27 cellular contexts compared by ENCODE assay signal in the genomic region with DNA sequence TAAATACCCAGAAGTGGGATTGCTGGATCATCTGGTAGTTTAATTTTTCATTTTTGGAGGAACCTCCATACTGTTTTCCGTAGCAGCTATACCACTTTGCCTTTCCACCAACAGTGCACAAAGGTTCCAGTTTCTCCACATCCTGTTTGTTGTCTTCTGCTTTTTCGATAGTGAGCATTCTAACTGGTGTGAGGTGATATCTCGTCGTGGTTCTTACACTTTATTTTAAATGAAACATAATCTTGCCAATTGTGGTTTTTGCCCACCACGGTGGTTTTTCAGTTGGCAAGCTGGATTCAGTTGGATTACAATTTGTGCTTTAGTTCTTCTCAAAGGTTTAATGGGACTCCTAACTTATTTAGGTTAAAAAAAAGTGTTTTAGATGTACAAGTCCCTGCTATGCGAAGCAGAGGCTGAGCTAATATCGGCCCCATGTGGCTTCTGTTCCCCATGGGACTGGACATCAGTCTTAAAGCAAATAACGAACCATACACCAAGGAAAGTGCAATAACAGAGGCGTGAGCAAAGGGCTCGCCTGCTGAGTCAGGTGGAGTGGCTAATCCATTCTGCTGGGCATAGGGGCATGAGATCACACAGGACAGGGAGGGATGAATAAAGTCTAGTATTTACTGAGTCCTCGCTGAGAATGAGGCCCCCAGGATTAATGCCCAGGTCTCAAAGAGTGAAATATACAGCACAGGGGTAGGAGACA.
DNase-seq lines count a peak whose midpoint lies in the region; ATAC-seq and TF ChIP-seq lines count a peak whose summit lies in the region.
"Had no signal": no experiment of that assay in that cellular context is flagged by ENCODE, and none has a peak within 500 bp of the region (broad histone marks: within the 10 kb centered on the region; RNA-seq: fewer than 3 reads in every experiment).

No MANE protein-coding gene starts in this region.

- peak overlapping the region; percentile 96 for H3K27ac ChIP-seq in DND-41 (ENCODE audit: low read length)
- H3K27ac ChIP-seq: epithelial cell of prostate, psoas muscle, SJCRH30, WERI-Rb-1 had no signal

- H3K4me2 ChIP-seq in DND-41 (ENCODE audit: insufficient read depth, low read length) = peak overlapping the region; percentile 53
- peak overlapping the region; percentile 75 for H3K4me2 ChIP-seq in Loucy (ENCODE audit: low read depth, low read length, poor library complexity, severe bottlenecking)

- no peaks in the 10 kb centered on the region for H4K20me1 ChIP-seq in DND-41 (ENCODE audit: insufficient read depth, low read length)
- no peaks in the 10 kb centered on the region for H4K20me1 ChIP-seq in Loucy (ENCODE audit: insufficient read depth, low read length, poor library complexity, severe bottlenecking)

- ATAC-seq in DND-41 (ENCODE audit: insufficient read depth, low read depth) (peak; percentile 89), WTC11 (no peak), HG03175 (IDR thresholded peaks at IDR 0.05; ENCODE audit: unreplicated experiment) (no peak)
- peak; percentile 58 for ATAC-seq in activated CD8-positive, alpha-beta T cell treated with anti-CD3 and anti-CD28 coated beads for 36 hours
- peak; percentile 53 to 70 for ATAC-seq in natural killer cell treated with Interleukin-12 subunit alpha and Interleukin-12 subunit beta and Interleukin-15 and Interleukin-18, amount 100 ng/mL, for 72 hours
- ATAC-seq: GM12878, HCT116, HepG2, psoas muscle, T-cell had no signal

- H3K4me1 ChIP-seq in DND-41 (ENCODE audit: insufficient read depth, low read length) (peaks cover 70% of the 10 kb centered on the region), Loucy (ENCODE audit: insufficient read depth, low read length, poor library complexity, severe bottlenecking) (peaks cover 39% of the 10 kb centered on the region)
- H3K4me1 ChIP-seq: psoas muscle, SJCRH30 had no signal

- peak overlapping the region in 1 of 2 experiments; percentile 32; a peak in 2 of 4 replicates for H3K4me3 ChIP-seq in DND-41 (ENCODE audit: low read depth in 1 of 2, low read length in 2 of 2)
- peak overlapping the region; percentile 50 for H3K4me3 ChIP-seq in Loucy (ENCODE audit: low read length, poor library complexity, severe bottlenecking)
- H3K4me3 ChIP-seq: GM12878, lung, psoas muscle, SJCRH30, upper lobe of left lung had no signal

- H3K9me3 Mint-ChIP-seq in activated CD8-positive, alpha-beta T cell treated with anti-CD3 and anti-CD28 coated beads for 36 hours = no peaks in the 10 kb centered on the region
- H3K9me3 Mint-ChIP-seq in natural killer cell treated with Interleukin-12 subunit alpha and Interleukin-12 subunit beta and Interleukin-15 and Interleukin-18, amount 100 ng/mL, for 72 hours = no peaks in the 10 kb centered on the region
- peaks cover 25% of the 10 kb centered on the region for H3K9me3 Mint-ChIP-seq in WTC11
- H3K9me3 Mint-ChIP-seq: T-cell had no signal

- H3K27ac Mint-ChIP-seq in activated CD8-positive, alpha-beta T cell treated with anti-CD3 and anti-CD28 coated beads for 36 hours = peak overlapping the region; percentile 50
- H3K27ac Mint-ChIP-seq in natural killer cell treated with Interleukin-12 subunit alpha and Interleukin-12 subunit beta and Interleukin-15 and Interleukin-18, amount 100 ng/mL, for 72 hours = peak overlapping the region; percentile 77 to 90
- no peak overlapping the region for H3K27ac Mint-ChIP-seq in WTC11
- H3K27ac Mint-ChIP-seq: activated naive CD8-positive, alpha-beta T cell had no signal

- peaks cover 31% of the 10 kb centered on the region for H3K4me1 Mint-ChIP-seq in activated CD8-positive, alpha-beta T cell treated with anti-CD3 and anti-CD28 coated beads for 36 hours (ENCODE audit: low read depth)
- peaks cover 35 to 50% of the 10 kb centered on the region in 2 donors for H3K4me1 Mint-ChIP-seq in natural killer cell treated with Interleukin-12 subunit alpha and Interleukin-12 subunit beta and Interleukin-15 and Interleukin-18, amount 100 ng/mL, for 72 hours (ENCODE audit: low read depth in 2 of 2)
- H3K4me1 Mint-ChIP-seq in WTC11 = peaks cover 60% of the 10 kb centered on the region

- H3K9me2 ChIP-seq in Loucy (replicated peaks; ENCODE audit: low read depth, low read length) = no peaks in the 10 kb centered on the region

- intact Hi-C loops in activated CD8-positive, alpha-beta T cell treated with anti-CD3 and anti-CD28 coated beads for 36 hours (cut with micrococcal nuclease) = no loop called here

- POLR2A ChIA-PET in activated CD8-positive, alpha-beta T cell treated with anti-CD3 and anti-CD28 coated beads for 36 hours (lab: Charles Lee) = interaction anchor here (0.6 kb wide), 1 partner anchor 59 kb away, joined by 4 read pairs; no protein-coding TSS in a partner anchor
- POLR2A ChIA-PET in WTC11 (lab: Charles Lee) = no interaction called here

- CTCF ChIA-PET in activated CD8-positive, alpha-beta T cell treated with anti-CD3 and anti-CD28 coated beads for 36 hours (lab: Charles Lee) = interaction anchor here (1.2 kb wide), 1 partner anchor 83 kb away, joined by 4 read pairs; no protein-coding TSS in a partner anchor
- CTCF ChIA-PET in WTC11 (lab: Charles Lee) = no interaction called here

- no peaks in the 10 kb centered on the region for H3K36me3 ChIP-seq in DND-41 (ENCODE audit: insufficient read depth, low read length)
- no peaks in the 10 kb centered on the region; the same call in 1 of the 2 replicates for H3K36me3 ChIP-seq in Loucy (ENCODE audit: insufficient read depth, low read length)
- H3K36me3 ChIP-seq: SJCRH30, upper lobe of left lung, WERI-Rb-1 had no signal

- H3F3A ChIP-seq in Loucy (ENCODE audit: low read depth) = peaks cover 9% of the 10 kb centered on the region; the same call in 1 of the 2 replicates

- DNase-seq in DND-41 (peak; percentile 70), WTC11 (ENCODE audit: low spot score) (no peak), NCI-H2171 treated with DMSO at 0.1 percent for 48 hours (lab: John Stamatoyannopoulos, UW) (no peak), GM19238 (ENCODE audit: insufficient read length, low spot score) (no peak)
- peak; percentile 33 for DNase-seq in activated CD8-positive, alpha-beta T cell treated with anti-CD3 and anti-CD28 coated beads for 36 hours
- no peak for DNase-seq in natural killer cell treated with Interleukin-12 subunit alpha and Interleukin-12 subunit beta and Interleukin-15 and Interleukin-18, amount 100 ng/mL, for 72 hours (ENCODE audit: low spot score)
- DNase-seq: activated CD4-positive, alpha-beta T cell treated with anti-CD3 and anti-CD28 coated beads, Interleukin-2, amount 50 U/mL, for 1 hour; activated CD8-positive, alpha-beta memory T cell treated with anti-CD3 and anti-CD28 coated beads, Interleukin-2, amount 50 U/mL, for 4 hours; DMS79; kidney glomerular epithelial cell; NCI-H1105 treated with DMSO at 0.1 percent for 48 hours; NCI-H2029 treated with DMSO at 0.1 percent for 48 hours; nucleus accumbens; psoas muscle; substantia nigra; T-cell; upper lobe of left lung; WERI-Rb-1 had no signal

- TF ChIP-seq CTCF in DND-41 (IDR thresholded peaks at IDR 0.05; ENCODE audit: borderline replicate concordance, extremely low read depth, low read length, poor library complexity, severe bottlenecking) (no peak), Loucy (conservative IDR thresholded peaks at IDR 0.05; ENCODE audit: low read length) (no peak), WTC11 (IDR thresholded peaks at IDR 0.05) (no peak)
- TF ChIP-seq CTCF in activated CD8-positive, alpha-beta T cell treated with anti-CD3 and anti-CD28 coated beads for 36 hours (IDR thresholded peaks at IDR 0.05) = no peak

- H3K27me3 ChIP-seq in DND-41 (ENCODE audit: insufficient read depth, low read length, poor library complexity) (no peaks in the 10 kb centered on the region), Loucy (ENCODE audit: insufficient read depth, low read length, poor library complexity, severe bottlenecking) (no peaks in the 10 kb centered on the region)
- H3K27me3 ChIP-seq: SJCRH30, upper lobe of left lung had no signal

- peak overlapping the region; percentile 67 for H2AFZ ChIP-seq in DND-41 (ENCODE audit: low read depth, low read length)
- H2AFZ ChIP-seq in Loucy (ENCODE audit: low read length) = peak overlapping the region; percentile 37

- H3K9me3 ChIP-seq in DND-41 (ENCODE audit: insufficient read depth, low read length, severe bottlenecking) = no peaks in the 10 kb centered on the region
- H3K9me3 ChIP-seq in Loucy (ENCODE audit: insufficient read depth, low read depth, low read length) = no peaks in the 10 kb centered on the region
- H3K9me3 ChIP-seq: psoas muscle, SJCRH30, upper lobe of left lung had no signal

- H3K36me3 Mint-ChIP-seq in activated CD8-positive, alpha-beta T cell treated with anti-CD3 and anti-CD28 coated beads for 36 hours (ENCODE audit: low read depth) = peaks cover 12% of the 10 kb centered on the region
- peaks cover 24% of the 10 kb centered on the region for H3K36me3 Mint-ChIP-seq in natural killer cell treated with Interleukin-12 subunit alpha and Interleukin-12 subunit beta and Interleukin-15 and Interleukin-18, amount 100 ng/mL, for 72 hours
- peaks cover 17% of the 10 kb centered on the region; the same call in 1 of the 2 replicates for H3K36me3 Mint-ChIP-seq in WTC11

- H3K79me2 ChIP-seq in DND-41 (ENCODE audit: insufficient read depth, low read length) = no peaks in the 10 kb centered on the region
- no peaks in the 10 kb centered on the region for H3K79me2 ChIP-seq in Loucy (ENCODE audit: insufficient read depth, low read length)

- H3K9ac ChIP-seq in DND-41 (ENCODE audit: low read depth, low read length) (peak overlapping the region; percentile 50), Loucy (ENCODE audit: low read depth, low read length, poor library complexity, severe bottlenecking) (peak overlapping the region; percentile 64)

- no peak overlapping the region for H3K4me3 Mint-ChIP-seq in activated CD8-positive, alpha-beta T cell treated with anti-CD3 and anti-CD28 coated beads for 36 hours
- H3K4me3 Mint-ChIP-seq in natural killer cell treated with Interleukin-12 subunit alpha and Interleukin-12 subunit beta and Interleukin-15 and Interleukin-18, amount 100 ng/mL, for 72 hours = peak overlapping the region; percentile 81
- no peak overlapping the region for H3K4me3 Mint-ChIP-seq in WTC11
- H3K4me3 Mint-ChIP-seq: activated naive CD8-positive, alpha-beta T cell; T-cell had no signal

- no peaks in the 10 kb centered on the region for H3K27me3 Mint-ChIP-seq in activated CD8-positive, alpha-beta T cell treated with anti-CD3 and anti-CD28 coated beads for 36 hours
- H3K27me3 Mint-ChIP-seq in natural killer cell treated with Interleukin-12 subunit alpha and Interleukin-12 subunit beta and Interleukin-15 and Interleukin-18, amount 100 ng/mL, for 72 hours = no peaks in the 10 kb centered on the region
- no peaks in the 10 kb centered on the region for H3K27me3 Mint-ChIP-seq in WTC11 (ENCODE audit: low read depth)
- H3K27me3 Mint-ChIP-seq: activated naive CD8-positive, alpha-beta T cell; T-cell had no signal

TF ChIP-seq in WTC11, 78 proteins besides CTCF, POLR2A, EP300 and RAD21 (continues in another document):
- TF ChIP-seq KAT7 (CRISPR knock-in tag; IDR thresholded peaks at IDR 0.05; ENCODE audit: borderline replicate concordance) = no peak
- no peak for TF ChIP-seq TEAD1 (CRISPR knock-in tag; IDR thresholded peaks at IDR 0.05)
- no peak for TF ChIP-seq SMAD4 (CRISPR knock-in tag; IDR thresholded peaks at IDR 0.05)
- TF ChIP-seq PRRX2 (CRISPR knock-in tag; IDR thresholded peaks at IDR 0.05) = no peak

Comparison
In these comparisons a context has a peak if more than half of its experiments do, and no peak if none do; other contexts are left out.
1. ATAC-seq: peak in DND-41 (single experiment), activated CD8-positive, alpha-beta T cell treated with anti-CD3 and anti-CD28 coated beads for 36 hours (single experiment) and natural killer cell treated with Interleukin-12 subunit alpha and Interleukin-12 subunit beta and Interleukin-15 and Interleukin-18, amount 100 ng/mL, for 72 hours (2 of 2); none in WTC11 (single experiment) and HG03175 (single experiment).
2. DNase-seq: peak in DND-41 (single experiment) and activated CD8-positive, alpha-beta T cell treated with anti-CD3 and anti-CD28 coated beads for 36 hours (single experiment); none in natural killer cell treated with Interleukin-12 subunit alpha and Interleukin-12 subunit beta and Interleukin-15 and Interleukin-18, amount 100 ng/mL, for 72 hours (single experiment), WTC11 (single experiment), NCI-H2171 treated with DMSO at 0.1 percent for 48 hours (single experiment) and GM19238 (single experiment).